21 cellular contexts compared by ENCODE assay signal in the genomic region with DNA sequence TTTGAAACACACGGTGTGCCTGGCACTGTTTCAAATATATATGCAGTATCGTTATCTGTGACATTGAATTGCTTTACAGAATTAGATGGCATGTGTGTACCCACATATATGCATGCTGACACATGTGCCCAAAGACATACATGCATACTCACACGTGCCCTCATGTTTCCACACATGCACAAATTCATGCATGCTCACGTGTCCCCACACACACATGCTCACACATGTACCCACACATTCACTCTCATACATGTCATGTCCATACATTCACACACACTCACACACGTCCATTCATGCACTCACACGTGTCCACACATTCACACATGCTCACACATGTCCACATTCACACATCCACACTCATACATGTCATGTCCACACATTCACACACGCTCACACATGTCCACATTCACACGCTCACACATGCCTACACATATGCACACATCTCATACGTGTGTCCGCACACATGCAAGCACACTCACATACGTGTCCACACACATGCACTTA. TPM values are rescaled to one million over a fixed set of nuclear protein-coding genes. Genes with fewer than 3 reads are reported as not detected.
DNase-seq lines count a peak whose midpoint lies in the region; ATAC-seq, FAIRE-seq and TF ChIP-seq lines count a peak whose summit lies in the region.
"Had no signal": no experiment of that assay in that cellular context is flagged by ENCODE, and none has a peak within 500 bp of the region (broad histone marks: within the 10 kb centered on the region; RNA-seq: fewer than 3 reads in every experiment).

No MANE protein-coding gene starts in this region.

- intact Hi-C loops in CD4-positive, alpha-beta memory T cell (cut with micrococcal nuclease): no loop called here
- intact Hi-C loops in gastrocnemius medialis (cut with DNase I; ENCODE audit: low total_unique reads): no loop called here

- peaks cover 0 to 12% (median 0%) of the 10 kb centered on the region in 8 donors for H3K9me3 Mint-ChIP-seq in CD4-positive, alpha-beta memory T cell
- H3K9me3 Mint-ChIP-seq in HFFc6: no peaks in the 10 kb centered on the region; the same call in 1 of the 2 replicates
- peaks cover 0 to 3% (median 0%) of the 10 kb centered on the region in 5 experiments for H3K9me3 Mint-ChIP-seq in brain
- H3K9me3 Mint-ChIP-seq: activated B cell treated with CpG ODN at 0.5 μM for 24 hours had no signal

- H3K36me3 ChIP-seq in CD4-positive, alpha-beta memory T cell (ENCODE audit: insufficient read depth, low read length): peaks cover 60% of the 10 kb centered on the region
- H3K36me3 ChIP-seq in gastrocnemius medialis: peaks cover 0 to 21% of the 10 kb centered on the region in 2 donors
- H3K36me3 ChIP-seq: breast epithelium had no signal

- no peaks in the 10 kb centered on the region for H3K27me3 Mint-ChIP-seq in CD4-positive, alpha-beta memory T cell
- peaks cover 4% of the 10 kb centered on the region for H3K27me3 Mint-ChIP-seq in HFFc6 (ENCODE audit: insufficient read depth)
- H3K27me3 Mint-ChIP-seq in brain: no peaks in the 10 kb centered on the region
- H3K27me3 Mint-ChIP-seq: activated B cell treated with CpG ODN at 0.5 μM for 24 hours; activated naive CD8-positive, alpha-beta T cell treated with anti-CD3 and anti-CD28 coated beads for 36 hours; dendritic cell treated with granulocyte-macrophage colony-stimulating factor and Interleukin-4, amounts not matched to agents 40 ng/mL and 50 ng/mL, for 4 days had no signal

- H3K4me1 Mint-ChIP-seq in CD4-positive, alpha-beta memory T cell: peaks cover 0 to 8% (median 4%) of the 10 kb centered on the region in 4 donors
- no peaks in the 10 kb centered on the region for H3K4me1 Mint-ChIP-seq in HFFc6 (ENCODE audit: low read depth)
- peaks cover 15% of the 10 kb centered on the region for H3K4me1 Mint-ChIP-seq in brain

- POLR2A ChIA-PET in CD4-positive, alpha-beta memory T cell (lab: Charles Lee; ENCODE audit: partially characterized antibody): no interaction called here

- CTCF ChIA-PET in CD4-positive, alpha-beta memory T cell (lab: Charles Lee; ENCODE audit: partially characterized antibody): no interaction called here

- TF ChIP-seq POLR2A in gastrocnemius medialis (IDR thresholded peaks at IDR 0.05): no peak

- no peaks in the 10 kb centered on the region for H3K4me1 ChIP-seq in CD4-positive, alpha-beta memory T cell (ENCODE audit: insufficient read depth, low read length)
- peaks cover 13 to 19% of the 10 kb centered on the region in 2 donors for H3K4me1 ChIP-seq in gastrocnemius medialis
- H3K4me1 ChIP-seq: breast epithelium, Caco-2 had no signal

- H3K27ac Mint-ChIP-seq in CD4-positive, alpha-beta memory T cell: peak overlapping the region in 4 of 7 donors; percentile 2 to 90 (median 41)
- peak overlapping the region; percentile 8; the same call in 1 of the 2 replicates for H3K27ac Mint-ChIP-seq in HFFc6
- H3K27ac Mint-ChIP-seq in brain: peak overlapping the region; percentile 2 to 85 (median 36)
- H3K27ac Mint-ChIP-seq: activated B cell treated with CpG ODN at 0.5 μM for 24 hours; activated naive CD8-positive, alpha-beta T cell treated with anti-CD3 and anti-CD28 coated beads for 36 hours; dendritic cell treated with granulocyte-macrophage colony-stimulating factor and Interleukin-4, amounts not matched to agents 40 ng/mL and 50 ng/mL, for 4 days had no signal

- peaks cover 48 to 54% of the 10 kb centered on the region in 2 donors for H3K36me3 Mint-ChIP-seq in CD4-positive, alpha-beta memory T cell
- H3K36me3 Mint-ChIP-seq in HFFc6 (ENCODE audit: low read depth): peaks cover 44% of the 10 kb centered on the region
- peaks cover 43% of the 10 kb centered on the region for H3K36me3 Mint-ChIP-seq in brain

- no peak for TF ChIP-seq CTCF in HFFc6 (IDR thresholded peaks at IDR 0.05)
- no peak for TF ChIP-seq CTCF in brain (conservative IDR thresholded peaks at IDR 0.05)
- TF ChIP-seq CTCF in gastrocnemius medialis (IDR thresholded peaks at IDR 0.05 in 4 of 5, conservative IDR thresholded peaks at IDR 0.05 in 1 of 5): no peak

- FAIRE-seq in RCC 7860 (lab: Jason Lieb, UNC): no peak
- FAIRE-seq: endothelial cell of umbilical vein had no signal

- ATAC-seq in gastrocnemius medialis (peak in 1 of 2 donors; percentile 10), HG03025 (IDR thresholded peaks at IDR 0.05; ENCODE audit: low FRiP score, unreplicated experiment) (no peak), HG02938 (IDR thresholded peaks at IDR 0.05; ENCODE audit: unreplicated experiment) (no peak)

- no peak overlapping the region for H3K4me3 ChIP-seq in CD4-positive, alpha-beta memory T cell (ENCODE audit: low read length in 2 of 2)
- H3K4me3 ChIP-seq in gastrocnemius medialis: no peak overlapping the region
- H3K4me3 ChIP-seq: breast epithelium, lung, thoracic aorta had no signal

- in situ Hi-C loops in gastrocnemius medialis (cut with MboI; ENCODE audit: low sequenced_read_pairs in 4 of 4): no loop called here

- peak overlapping the region in 1 of 8 donors; percentile 53 for H3K4me3 Mint-ChIP-seq in CD4-positive, alpha-beta memory T cell
- peak overlapping the region; percentile 8; the same call in 1 of the 2 replicates for H3K4me3 Mint-ChIP-seq in HFFc6
- no peak overlapping the region for H3K4me3 Mint-ChIP-seq in brain
- H3K4me3 Mint-ChIP-seq: activated B cell treated with CpG ODN at 0.5 μM for 24 hours; activated naive CD8-positive, alpha-beta T cell treated with anti-CD3 and anti-CD28 coated beads for 36 hours; dendritic cell treated with granulocyte-macrophage colony-stimulating factor and Interleukin-4, amounts not matched to agents 40 ng/mL and 50 ng/mL, for 4 days had no signal

- no peaks in the 10 kb centered on the region for H3K27me3 ChIP-seq in CD4-positive, alpha-beta memory T cell (ENCODE audit: insufficient read depth, low read length)
- no peaks in the 10 kb centered on the region for H3K27me3 ChIP-seq in gastrocnemius medialis
- H3K27me3 ChIP-seq: breast epithelium had no signal

- no peaks in the 10 kb centered on the region for H3K9me3 ChIP-seq in CD4-positive, alpha-beta memory T cell (ENCODE audit: control insufficient read depth in 1 of 2, low read length in 2 of 2)
- no peaks in the 10 kb centered on the region for H3K9me3 ChIP-seq in gastrocnemius medialis
- H3K9me3 ChIP-seq: breast epithelium, Caco-2, thoracic aorta had no signal

- DNase-seq in CD4-positive, alpha-beta memory T cell: no peak
- DNase-seq in HFFc6: no peak
- no peak for DNase-seq in gastrocnemius medialis
- no peak for DNase-seq in RCC 7860 (ENCODE audit: low spot score)
- DNase-seq: activated B cell treated with CpG ODN at 0.5 μM for 24 hours; activated CD8-positive, alpha-beta memory T cell treated with anti-CD3 and anti-CD28 coated beads for 24 hours; activated naive CD8-positive, alpha-beta T cell treated with anti-CD3 and anti-CD28 coated beads for 36 hours; Caco-2; DND-41; NCI-H1417 treated with DMSO at 0.1 percent for 48 hours; stimulated activated CD8-positive, alpha-beta memory T cell treated with anti-CD3 and anti-CD28 coated beads, Interleukin-4, amount 100 ng/mL, for 48 hours; T1000 had no signal

- H3K27ac ChIP-seq in CD4-positive, alpha-beta memory T cell (ENCODE audit: low read depth, low read length): no peak overlapping the region
- H3K27ac ChIP-seq in gastrocnemius medialis: peak overlapping the region in 3 of 4 donors; percentile 48 to 67 (median 50)
- H3K27ac ChIP-seq: breast epithelium, thoracic aorta had no signal

RNA-seq across cellular contexts. Expression of gene C13orf46, which starts 17.9 kb away (rescaled TPM):
- 10 to 100 TPM; 13.9 to 14.2 TPM for total RNA-seq in CD4-positive, alpha-beta memory T cell
- 1 to 10 TPM in 1 of 2 donors, not detected in 1; 1.5 TPM for polyA plus RNA-seq in CD4-positive, alpha-beta memory T cell
- 1 to 10 TPM; 1.4 to 2.5 (median 2.0) TPM for total RNA-seq in HFFc6 (2021; fragmentation: NEBNext Ultra II Directional; extraction: Animal tissue kit (Norgen Biotek cat#: 25700))
- polyA plus RNA-seq in brain (ENCODE audit: insufficient read depth, low read depth, low replicate concordance): 0.24 TPM
- under 1 TPM in 3 of 4 donors, not detected in 1; 0.10 to 0.69 (median 0.15) TPM for total RNA-seq in gastrocnemius medialis
- total RNA-seq: Caco-2, H4 had no signal

Comparison
In these comparisons a context has a peak if more than half of its experiments do, and no peak if none do; other contexts are left out.
1. RNA of gene C13orf46, which starts 17.9 kb away (total RNA-seq): 13.9 to 14.2 TPM in CD4-positive, alpha-beta memory T cell; 1.4 to 2.5 TPM in HFFc6 and 0.10 to 0.69 TPM in gastrocnemius medialis; every median in the first group is over 4 times any median in the second.
2. Peak in every context shown above with its lines, with median percentiles within 50 percentile points of each other: H3K27ac Mint-ChIP-seq.